19 cellular contexts compared by ENCODE assay signal in genomic region chr2:114009125-114009923, GRCh38.
"Had no signal": no experiment of that assay in that cellular context is flagged by ENCODE, and none has a peak within 500 bp of the region (broad histone marks: within the 10 kb centered on the region; RNA-seq: fewer than 3 reads in every experiment).

No MANE protein-coding gene starts in this region.

- H3K9me3 ChIP-seq: MG63, SK-N-SH had no signal

- H3K27me3 ChIP-seq: MG63 had no signal

- H3K36me3 ChIP-seq: MG63 had no signal

- H3K4me3 ChIP-seq: MG63 had no signal

- H3K4me2 ChIP-seq: SK-N-SH had no signal

- H3K9ac ChIP-seq: SK-N-SH had no signal

- DNase-seq: KBM-7, MG63, NCI-H1092, NCI-H1105 treated with DMSO at 0.1 percent for 48 hours, NCI-H1417 treated with DMSO at 0.1 percent for 48 hours, NCI-H146, NCI-H1694 treated with DMSO at 0.1 percent for 48 hours, NCI-H1930, NCI-H2081, NCI-H2107, NCI-H2227 treated with DMSO at 0.1 percent for 48 hours, NCI-H524, NCI-H69, NCI-H774, SHP77, SK-N-SH, SW 1271 had no signal

- H3K27ac ChIP-seq: RWPE1 had no signal

- ATAC-seq: Panc1 had no signal
